In the genomic region with DNA sequence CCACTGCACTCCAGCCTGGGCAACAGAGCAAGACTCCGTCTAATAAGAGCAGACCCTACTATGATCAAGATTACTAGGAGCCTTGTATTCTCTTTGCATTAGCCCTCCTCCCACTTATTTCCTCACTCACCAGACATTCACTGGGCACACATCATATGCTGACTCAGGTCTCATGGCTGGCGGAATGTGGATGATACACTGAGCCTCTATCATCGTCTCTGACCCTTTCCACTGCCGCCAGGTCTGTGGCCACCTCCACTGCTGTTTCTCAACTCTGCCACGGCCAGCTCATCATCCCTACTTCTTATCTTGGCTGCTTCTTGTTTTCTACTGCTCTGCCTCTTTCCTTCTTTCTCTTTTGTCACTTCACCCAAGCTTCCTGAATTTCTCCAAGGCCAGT, we compare ENCODE assay signal across 12 cellular contexts.
DNase-seq lines count a peak whose midpoint lies in the region; ATAC-seq and TF ChIP-seq lines count a peak whose summit lies in the region.
"Had no signal": no experiment of that assay in that cellular context is flagged by ENCODE, and none has a peak within 500 bp of the region (broad histone marks: within the 10 kb centered on the region; RNA-seq: fewer than 3 reads in every experiment).

No MANE protein-coding gene starts in this region.

- TF ChIP-seq CTCF in AG04449 (IDR thresholded peaks at IDR 0.05; ENCODE audit: insufficient read depth, low read length, missing control alignments) (no peak), HFFc6 (IDR thresholded peaks at IDR 0.05) (no peak), WERI-Rb-1 (IDR thresholded peaks at IDR 0.05; ENCODE audit: low read depth, low read length) (no peak)

- H3K4me3 ChIP-seq in AG04449 (ENCODE audit: low read depth, low read length): no peak overlapping the region
- no peak overlapping the region for H3K4me3 ChIP-seq in WERI-Rb-1 (ENCODE audit: low read depth, low read length)
- H3K4me3 ChIP-seq: GM12878 had no signal

- H3K9me3 Mint-ChIP-seq in HFFc6: peaks cover 5% of the 10 kb centered on the region; the same call in 1 of the 2 replicates
- H3K9me3 Mint-ChIP-seq in activated T-helper 2 cell treated with anti-CD3 and anti-CD28 coated beads, Interferon-gamma antibody, Interleukin-2, Interleukin-4, amounts not matched to agents 10 μg/mL and 5 μg/mL and 100 μg/mL, durations not matched to agents 14 hours and 24 hours and 36 hours: peaks cover 4% of the 10 kb centered on the region
- H3K9me3 Mint-ChIP-seq: effector memory CD8-positive, alpha-beta T cell had no signal

- H3K27me3 Mint-ChIP-seq in HFFc6 (ENCODE audit: insufficient read depth): peaks cover 3% of the 10 kb centered on the region; the same call in 1 of the 2 replicates
- no peaks in the 10 kb centered on the region for H3K27me3 Mint-ChIP-seq in activated T-helper 2 cell treated with anti-CD3 and anti-CD28 coated beads, Interferon-gamma antibody, Interleukin-2, Interleukin-4, amounts not matched to agents 10 μg/mL and 5 μg/mL and 100 μg/mL, durations not matched to agents 14 hours and 24 hours and 36 hours (ENCODE audit: low read depth)
- H3K27me3 Mint-ChIP-seq: CD4-positive, alpha-beta memory T cell had no signal

- H3K4me3 Mint-ChIP-seq in HFFc6: peak overlapping the region; percentile 16; the same call in 1 of the 2 replicates
- H3K4me3 Mint-ChIP-seq in activated T-helper 2 cell treated with anti-CD3 and anti-CD28 coated beads, Interferon-gamma antibody, Interleukin-2, Interleukin-4, amounts not matched to agents 10 μg/mL and 5 μg/mL and 100 μg/mL, durations not matched to agents 14 hours and 24 hours and 36 hours (ENCODE audit: low read depth): no peak overlapping the region
- H3K4me3 Mint-ChIP-seq: CD4-positive, alpha-beta memory T cell; effector memory CD8-positive, alpha-beta T cell had no signal

- H3K4me1 Mint-ChIP-seq in HFFc6 (ENCODE audit: low read depth): peaks cover 8% of the 10 kb centered on the region; the same call in 1 of the 2 replicates
- H3K4me1 Mint-ChIP-seq in activated T-helper 2 cell treated with anti-CD3 and anti-CD28 coated beads, Interferon-gamma antibody, Interleukin-2, Interleukin-4, amounts not matched to agents 10 μg/mL and 5 μg/mL and 100 μg/mL, durations not matched to agents 14 hours and 24 hours and 36 hours (ENCODE audit: low read depth): peaks cover 56% of the 10 kb centered on the region

- H3K36me3 ChIP-seq in WERI-Rb-1: no peaks in the 10 kb centered on the region

- CTCF ChIA-PET in AG04449 (lab: Yijun Ruan, JAX): interaction anchor here (0.7 to 0.9 kb wide), 2 partner anchors 9 to 44 kb away, joined by 3 to 4 read pairs; no protein-coding TSS in a partner anchor

- POLR2A ChIA-PET in AG04449 (lab: Yijun Ruan, JAX): no interaction called here

- H3K9me3 ChIP-seq in WERI-Rb-1 (ENCODE audit: severe bottlenecking): no peaks in the 10 kb centered on the region

- H3K36me3 Mint-ChIP-seq in HFFc6 (ENCODE audit: low read depth): no peaks in the 10 kb centered on the region
- peaks cover 48% of the 10 kb centered on the region for H3K36me3 Mint-ChIP-seq in activated T-helper 2 cell treated with anti-CD3 and anti-CD28 coated beads, Interferon-gamma antibody, Interleukin-2, Interleukin-4, amounts not matched to agents 10 μg/mL and 5 μg/mL and 100 μg/mL, durations not matched to agents 14 hours and 24 hours and 36 hours (ENCODE audit: low read depth)

- no peak for ATAC-seq in GM18505 (IDR thresholded peaks at IDR 0.05; ENCODE audit: unreplicated experiment)
- ATAC-seq: effector memory CD8-positive, alpha-beta T cell; GM12878 had no signal

- peak overlapping the region; percentile 3; the same call in 1 of the 2 replicates for H3K27ac Mint-ChIP-seq in HFFc6
- H3K27ac Mint-ChIP-seq in activated T-helper 2 cell treated with anti-CD3 and anti-CD28 coated beads, Interferon-gamma antibody, Interleukin-2, Interleukin-4, amounts not matched to agents 10 μg/mL and 5 μg/mL and 100 μg/mL, durations not matched to agents 14 hours and 24 hours and 36 hours: peak overlapping the region; percentile 16
- H3K27ac Mint-ChIP-seq: effector memory CD8-positive, alpha-beta T cell had no signal

- H3K27ac ChIP-seq in WERI-Rb-1: no peak overlapping the region

- TF ChIP-seq POLR2A in GM18505 (IDR thresholded peaks at IDR 0.05; ENCODE audit: borderline replicate concordance, extremely low read depth, insufficient read depth, insufficient read length): no peak

- intact Hi-C loops in activated T-helper 2 cell treated with anti-CD3 and anti-CD28 coated beads, Interferon-gamma antibody, Interleukin-2, Interleukin-4, amounts not matched to agents 10 μg/mL and 5 μg/mL and 100 μg/mL, durations not matched to agents 14 hours and 24 hours and 36 hours (cut with micrococcal nuclease): no loop called here

- H3K27me3 ChIP-seq in WERI-Rb-1 (ENCODE audit: insufficient read depth, low read depth, severe bottlenecking): no peaks in the 10 kb centered on the region

- DNase-seq in AG04449 (ENCODE audit: low read depth, low spot score): peak; percentile 54
- peak; percentile 45 for DNase-seq in HFFc6
- DNase-seq in activated T-helper 2 cell treated with anti-CD3 and anti-CD28 coated beads, Interferon-gamma antibody, Interleukin-2, Interleukin-4, amounts not matched to agents 10 μg/mL and 5 μg/mL and 100 μg/mL, durations not matched to agents 14 hours and 24 hours and 36 hours (ENCODE audit: low spot score): no peak
- DNase-seq in kidney tubule cell (ENCODE audit: low spot score): peak; percentile 69
- DNase-seq in NCI-H1105 treated with DMSO at 0.1 percent for 48 hours (lab: John Stamatoyannopoulos, UW): no peak
- DNase-seq in ureter (ENCODE audit: low spot score): no peak
- no peak for DNase-seq in WERI-Rb-1
- DNase-seq: CD4-positive, alpha-beta memory T cell; effector memory CD8-positive, alpha-beta T cell; NCI-H524 treated with DMSO at 0.1 percent for 48 hours had no signal

Comparison
In these comparisons a context has a peak if more than half of its experiments do, and no peak if none do; other contexts are left out.
1. DNase-seq: peak in AG04449 (single experiment), HFFc6 (single experiment) and kidney tubule cell (single experiment); none in activated T-helper 2 cell treated with anti-CD3 and anti-CD28 coated beads, Interferon-gamma antibody, Interleukin-2, Interleukin-4, amounts not matched to agents 10 μg/mL and 5 μg/mL and 100 μg/mL, durations not matched to agents 14 hours and 24 hours and 36 hours (single experiment), NCI-H1105 treated with DMSO at 0.1 percent for 48 hours (single experiment), ureter (single experiment) and WERI-Rb-1 (single experiment).